In the genomic region with DNA sequence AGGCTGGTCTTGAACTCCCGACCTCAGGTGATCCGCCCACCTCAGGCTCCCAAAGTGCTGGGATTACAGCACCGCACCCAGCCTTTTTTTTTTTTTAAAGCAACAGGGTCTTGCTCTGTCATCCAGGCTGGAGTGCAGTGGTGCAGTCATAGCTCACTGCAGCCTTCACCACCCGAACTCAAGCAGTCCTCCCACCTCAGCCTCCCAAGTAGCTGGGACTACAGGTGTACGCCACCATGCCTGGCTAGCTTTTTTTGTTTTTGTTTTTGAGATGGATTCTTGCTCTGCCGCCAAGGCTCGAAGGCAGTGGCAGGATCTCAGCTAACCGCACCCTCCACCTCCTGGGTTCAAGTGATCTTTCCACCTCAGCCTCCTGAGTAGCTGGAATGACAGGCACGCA, we compare ENCODE assay signal across 10 cellular contexts. TPM values are rescaled to one million over a fixed set of nuclear protein-coding genes. Genes with fewer than 3 reads are reported as not detected.
DNase-seq lines count a peak whose midpoint lies in the region; ATAC-seq and TF ChIP-seq lines count a peak whose summit lies in the region.
"Not testable (repeated sequence)": the region's sequence is repeated elsewhere in the genome, so short reads cannot be mapped to it uniquely, and the experiment has no call there.
"Had no signal": no experiment of that assay in that cellular context is flagged by ENCODE, and none has a peak within 500 bp of the region (broad histone marks: within the 10 kb centered on the region; RNA-seq: fewer than 3 reads in every experiment).

No MANE protein-coding gene starts in this region.

- peak overlapping the region; percentile 71 for H3K4me3 Mint-ChIP-seq in activated T-cell treated with anti-CD3 and anti-CD28 coated beads, Interleukin-2, amount 50 U/mL, for 4 hours
- peak overlapping the region; percentile 87 for H3K4me3 Mint-ChIP-seq in activated naive CD8-positive, alpha-beta T cell
- H3K4me3 Mint-ChIP-seq in natural killer cell treated with Interleukin-12 subunit alpha and Interleukin-12 subunit beta and Interleukin-15 and Interleukin-18, amount 100 ng/mL, for 72 hours = peak overlapping the region; percentile 91
- peak overlapping the region; percentile 68 to 84 for H3K4me3 Mint-ChIP-seq in stimulated activated naive CD8-positive, alpha-beta T cell treated with anti-CD3 and anti-CD28 coated beads, Interleukin-15, amount 100 ng/mL, for 72 hours

- H3K27ac ChIP-seq in effector memory CD4-positive, alpha-beta T cell (ENCODE audit: insufficient read depth, low read length, poor library complexity, severe bottlenecking) = peak overlapping the region; percentile 86

- H3K4me3 ChIP-seq in GM12864 (ENCODE audit: low read depth, low read length) = peak overlapping the region; percentile 14; the same call in 1 of the 2 replicates
- peak overlapping the region; percentile 56 for H3K4me3 ChIP-seq in effector memory CD4-positive, alpha-beta T cell (ENCODE audit: insufficient read depth, low read depth, low read length, poor library complexity, severe bottlenecking)

- not testable (repeated sequence) for TF ChIP-seq CTCF in GM12864 (IDR thresholded peaks at IDR 0.05; ENCODE audit: low read depth, low read length, missing control alignments)

- H3K36me3 ChIP-seq in effector memory CD4-positive, alpha-beta T cell (ENCODE audit: control insufficient read depth, insufficient read depth, low read length) = not testable (repeated sequence)

- H3K27me3 Mint-ChIP-seq in activated T-cell treated with anti-CD3 and anti-CD28 coated beads, Interleukin-2, amount 50 U/mL, for 4 hours (ENCODE audit: low read depth); activated naive CD8-positive, alpha-beta T cell; natural killer cell treated with Interleukin-12 subunit alpha and Interleukin-12 subunit beta and Interleukin-15 and Interleukin-18, amount 100 ng/mL, for 72 hours; stimulated activated naive CD8-positive, alpha-beta T cell treated with anti-CD3 and anti-CD28 coated beads, Interleukin-15, amount 100 ng/mL, for 72 hours: not testable (repeated sequence)

- not testable (repeated sequence) for ATAC-seq in activated T-cell treated with anti-CD3 and anti-CD28 coated beads, Interleukin-2, amount 50 U/mL, for 4 hours; natural killer cell treated with Interleukin-12 subunit alpha and Interleukin-12 subunit beta and Interleukin-15 and Interleukin-18, amount 100 ng/mL, for 72 hours; stimulated activated naive CD8-positive, alpha-beta T cell treated with anti-CD3 and anti-CD28 coated beads, Interleukin-15, amount 100 ng/mL, for 72 hours

- H3K9me3 Mint-ChIP-seq in activated T-cell treated with anti-CD3 and anti-CD28 coated beads, Interleukin-2, amount 50 U/mL, for 4 hours; activated naive CD8-positive, alpha-beta T cell (ENCODE audit: low read depth); natural killer cell treated with Interleukin-12 subunit alpha and Interleukin-12 subunit beta and Interleukin-15 and Interleukin-18, amount 100 ng/mL, for 72 hours; stimulated activated naive CD8-positive, alpha-beta T cell treated with anti-CD3 and anti-CD28 coated beads, Interleukin-15, amount 100 ng/mL, for 72 hours: not testable (repeated sequence)

- not testable (repeated sequence) for H3K27me3 ChIP-seq in effector memory CD4-positive, alpha-beta T cell (replicated peaks; ENCODE audit: control insufficient read depth, insufficient read depth, low read length, poor library complexity, severe bottlenecking)

- H3K4me1 Mint-ChIP-seq in activated T-cell treated with anti-CD3 and anti-CD28 coated beads, Interleukin-2, amount 50 U/mL, for 4 hours (ENCODE audit: low read depth) = peaks cover 63% of the 10 kb centered on the region
- H3K4me1 Mint-ChIP-seq in activated naive CD8-positive, alpha-beta T cell (ENCODE audit: low read depth) = peaks cover 77% of the 10 kb centered on the region
- H3K4me1 Mint-ChIP-seq in natural killer cell treated with Interleukin-12 subunit alpha and Interleukin-12 subunit beta and Interleukin-15 and Interleukin-18, amount 100 ng/mL, for 72 hours (ENCODE audit: low read depth in 2 of 2) = peaks cover 60 to 62% of the 10 kb centered on the region in 2 donors
- H3K4me1 Mint-ChIP-seq in stimulated activated naive CD8-positive, alpha-beta T cell treated with anti-CD3 and anti-CD28 coated beads, Interleukin-15, amount 100 ng/mL, for 72 hours = peaks cover 61% of the 10 kb centered on the region

- H3K27ac Mint-ChIP-seq in activated naive CD8-positive, alpha-beta T cell = peak overlapping the region; percentile 100
- peak overlapping the region; percentile 98 to 99 for H3K27ac Mint-ChIP-seq in natural killer cell treated with Interleukin-12 subunit alpha and Interleukin-12 subunit beta and Interleukin-15 and Interleukin-18, amount 100 ng/mL, for 72 hours
- peak overlapping the region; percentile 99 for H3K27ac Mint-ChIP-seq in stimulated activated naive CD8-positive, alpha-beta T cell treated with anti-CD3 and anti-CD28 coated beads, Interleukin-15, amount 100 ng/mL, for 72 hours

- not testable (repeated sequence) for H3K9me3 ChIP-seq in effector memory CD4-positive, alpha-beta T cell (ENCODE audit: control insufficient read depth, low read length)

- peaks cover 35% of the 10 kb centered on the region for H3K4me1 ChIP-seq in effector memory CD4-positive, alpha-beta T cell (ENCODE audit: control insufficient read depth, insufficient read depth, low read length, poor library complexity, severe bottlenecking)

- not testable (repeated sequence) for H3K36me3 Mint-ChIP-seq in activated T-cell treated with anti-CD3 and anti-CD28 coated beads, Interleukin-2, amount 50 U/mL, for 4 hours (ENCODE audit: insufficient read depth); activated naive CD8-positive, alpha-beta T cell
- peaks cover 15% of the 10 kb centered on the region for H3K36me3 Mint-ChIP-seq in natural killer cell treated with Interleukin-12 subunit alpha and Interleukin-12 subunit beta and Interleukin-15 and Interleukin-18, amount 100 ng/mL, for 72 hours

- not testable (repeated sequence) for DNase-seq in GM12864 (ENCODE audit: low read depth); activated T-cell treated with anti-CD3 and anti-CD28 coated beads, Interleukin-2, amount 50 U/mL, for 4 hours; effector memory CD4-positive, alpha-beta T cell; natural killer cell treated with Interleukin-12 subunit alpha and Interleukin-12 subunit beta and Interleukin-15 and Interleukin-18, amount 100 ng/mL, for 72 hours (ENCODE audit: low spot score)
- DNase-seq in activated CD4-positive, alpha-beta T cell treated with anti-CD3 and anti-CD28 coated beads for 48 hours = peak; percentile 31
- peak in 1 of 2 donors; percentile 45 for DNase-seq in stimulated activated naive CD8-positive, alpha-beta T cell treated with anti-CD3 and anti-CD28 coated beads, Interleukin-15, amount 100 ng/mL, for 72 hours

RNA-seq across cellular contexts. Expression of a gene that starts 2.1 kb away (rescaled TPM):
- 10 to 100 TPM in 1 of 3 donors, 1 to 10 TPM in 2; 9.0 to 15.1 (median 9.1) TPM for total RNA-seq in activated T-cell treated with anti-CD3 and anti-CD28 coated beads, Interleukin-2, amount 50 U/mL, for 4 hours
- 10 to 100 TPM; 40.2 to 83.7 TPM for total RNA-seq in natural killer cell treated with Interleukin-12 subunit alpha and Interleukin-12 subunit beta and Interleukin-15 and Interleukin-18, amount 100 ng/mL, for 72 hours
- total RNA-seq: G401, NCI-H460 had no signal

RNA-seq across cellular contexts. Expression of a gene that starts 25.2 kb away (rescaled TPM):
- total RNA-seq in activated T-cell treated with anti-CD3 and anti-CD28 coated beads, Interleukin-2, amount 50 U/mL, for 4 hours = not detected
- not detected for total RNA-seq in natural killer cell treated with Interleukin-12 subunit alpha and Interleukin-12 subunit beta and Interleukin-15 and Interleukin-18, amount 100 ng/mL, for 72 hours
- total RNA-seq: G401, GM23248, NCI-H460 had no signal

RNA-seq across cellular contexts. Expression of a gene that starts 43.0 kb away (rescaled TPM):
- total RNA-seq in activated T-cell treated with anti-CD3 and anti-CD28 coated beads, Interleukin-2, amount 50 U/mL, for 4 hours = 1 to 10 TPM; 6.6 to 9.6 (median 9.0) TPM
- 1 to 10 TPM; 3.5 to 4.5 TPM for total RNA-seq in natural killer cell treated with Interleukin-12 subunit alpha and Interleukin-12 subunit beta and Interleukin-15 and Interleukin-18, amount 100 ng/mL, for 72 hours

RNA-seq across cellular contexts. Expression of a gene that starts 51.7 kb away (rescaled TPM):
- 100 to 1,000 TPM; 119 to 129 (median 126) TPM for total RNA-seq in activated T-cell treated with anti-CD3 and anti-CD28 coated beads, Interleukin-2, amount 50 U/mL, for 4 hours
- 100 to 1,000 TPM; 158 to 171 TPM for total RNA-seq in natural killer cell treated with Interleukin-12 subunit alpha and Interleukin-12 subunit beta and Interleukin-15 and Interleukin-18, amount 100 ng/mL, for 72 hours
